ENCODE assay signal across 8 cellular contexts in the genomic region with DNA sequence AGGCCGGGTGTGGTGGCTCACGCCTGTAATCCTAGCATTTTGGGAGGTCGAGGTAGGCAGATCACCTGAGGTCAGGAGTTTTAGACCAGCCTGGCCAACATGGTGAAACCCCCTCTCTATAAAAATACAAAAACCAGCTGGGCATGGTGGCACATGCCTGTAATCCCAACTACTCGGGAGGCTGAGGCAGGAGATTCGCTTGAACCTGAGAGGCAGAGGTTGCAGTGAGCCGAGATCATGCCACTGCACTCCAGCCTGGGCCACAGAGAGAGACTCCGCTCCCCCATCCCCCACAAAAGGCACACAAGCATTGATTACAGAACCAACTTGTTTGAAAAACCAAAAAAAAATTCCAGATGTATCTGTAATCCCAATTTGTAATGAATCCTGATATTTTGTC. TPM values are rescaled to one million over a fixed set of nuclear protein-coding genes. Genes with fewer than 3 reads are reported as not detected.
DNase-seq lines count a peak whose midpoint lies in the region; ATAC-seq and TF ChIP-seq lines count a peak whose summit lies in the region.
"Not testable (repeated sequence)": the region's sequence is repeated elsewhere in the genome, so short reads cannot be mapped to it uniquely, and the experiment has no call there.

No MANE protein-coding gene starts in this region.

- H3K79me2 ChIP-seq in MM.1S (ENCODE audit: low read length), result peaks cover 62% of the 10 kb centered on the region

- intact Hi-C loops in Caco-2 (cut with micrococcal nuclease; ENCODE audit: unreplicated experiment); breast epithelium (cut with DNase I; ENCODE audit: low total_unique reads): not testable (repeated sequence)
- intact Hi-C loops in transverse colon (cut with DNase I; ENCODE audit: low total_unique reads), result loop anchor here (5.0 kb wide), 1 partner anchor 55 kb away; no protein-coding TSS in a partner anchor

- in situ Hi-C loops in transverse colon (cut with MboI; ENCODE audit: low pct_ligation_motif_present in 1 of 4, low pct_unique_long_range_greater_than_20kb in 1 of 4, low sequenced_read_pairs in 3 of 4), result loop anchor here in 1 of 4 donors (10.0 kb wide), 1 partner anchor 48 kb away; no protein-coding TSS in a partner anchor

- H3K4me1 ChIP-seq in Caco-2 (peaks cover 53% of the 10 kb centered on the region), MM.1S (ENCODE audit: low read length) (peaks cover 20% of the 10 kb centered on the region), lung (ENCODE audit: control insufficient read depth in 2 of 2, insufficient read depth in 2 of 2, low read length in 2 of 2) (peaks cover 3 to 21% of the 10 kb centered on the region in 2 donors), transverse colon (peaks cover 20 to 62% (median 38%) of the 10 kb centered on the region in 4 donors)
- H3K4me1 ChIP-seq in breast epithelium, result not testable (repeated sequence)

- not testable (repeated sequence) for BruUV-seq in Caco-2 (replicated peaks; lab: Mats Ljungman, UMichigan)

- not testable (repeated sequence) for H3K9me3 ChIP-seq in Caco-2; MM.1S (replicated peaks; ENCODE audit: insufficient read depth, low read length); breast epithelium; lung (ENCODE audit: control insufficient read depth in 2 of 2, insufficient read depth in 1 of 2, low read length in 1 of 2); transverse colon

- peaks cover 12% of the 10 kb centered on the region for H3K36me3 ChIP-seq in Caco-2 (ENCODE audit: control insufficient read depth, insufficient read depth, low read length)
- H3K36me3 ChIP-seq in MM.1S (replicated peaks; ENCODE audit: insufficient read depth, low read length); breast epithelium; lung (ENCODE audit: control insufficient read depth in 2 of 2, insufficient read depth in 2 of 2, low read length in 2 of 2); transverse colon: not testable (repeated sequence)

- H3K9me3 Mint-ChIP-seq in Caco-2 (ENCODE audit: unreplicated experiment); activated CD4-positive, alpha-beta memory T cell treated with anti-CD3 and anti-CD28 coated beads, Interleukin-2, amount 10 ng/mL, durations not matched to agents 7 days and 5 days; progenitor cell of endocrine pancreas (ENCODE audit: low read depth): not testable (repeated sequence)

- H3K4me2 ChIP-seq in MM.1S (ENCODE audit: low read depth, low read length), result peak overlapping the region; percentile 73

- not testable (repeated sequence) for TF ChIP-seq CTCF in Caco-2 (IDR thresholded peaks at IDR 0.05; ENCODE audit: insufficient read depth in 1 of 2, low read depth in 1 of 2, low read length in 1 of 2, severe bottlenecking in 1 of 2, unreplicated experiment in 1 of 2); MM.1S (IDR thresholded peaks at IDR 0.05; ENCODE audit: low read length); breast epithelium (IDR thresholded peaks at IDR 0.05); fibroblast of the aortic adventitia (IDR thresholded peaks at IDR 0.05; ENCODE audit: insufficient read depth, low read length); lung (IDR thresholded peaks at IDR 0.05; ENCODE audit: control extremely low read depth, extremely low read depth); progenitor cell of endocrine pancreas (IDR thresholded peaks at IDR 0.05; ENCODE audit: unreplicated experiment); transverse colon (IDR thresholded peaks at IDR 0.05)

- peak overlapping the region; percentile 71 for H3K4me3 ChIP-seq in Caco-2 (ENCODE audit: low read depth, low read length)
- peak overlapping the region; percentile 75 for H3K4me3 ChIP-seq in MM.1S (ENCODE audit: low read length)
- H3K4me3 ChIP-seq in breast epithelium, result peak overlapping the region; percentile 85 to 93 (median 92)
- peak overlapping the region; percentile 82 for H3K4me3 ChIP-seq in fibroblast of the aortic adventitia (ENCODE audit: low read depth, low read length)
- peak overlapping the region; percentile 68 for H3K4me3 ChIP-seq in lung
- H3K4me3 ChIP-seq in transverse colon, result peak overlapping the region; percentile 28 to 99 (median 94)

- CTCF ChIA-PET in Caco-2 (lab: Charles Lee), result not testable (repeated sequence)
- CTCF ChIA-PET in activated CD4-positive, alpha-beta memory T cell treated with anti-CD3 and anti-CD28 coated beads, Interleukin-2, amount 10 ng/mL, durations not matched to agents 7 days and 5 days (lab: Charles Lee), result interaction anchor here (0.8 to 1.3 kb wide), 2 partner anchors 19 to 53 kb away, joined by 3 to 7 read pairs; no protein-coding TSS in a partner anchor

- H3K4me1 Mint-ChIP-seq in Caco-2 (ENCODE audit: low read depth, unreplicated experiment) (peaks cover 30% of the 10 kb centered on the region), progenitor cell of endocrine pancreas (ENCODE audit: low read depth) (peaks cover 48% of the 10 kb centered on the region)
- H3K4me1 Mint-ChIP-seq in activated CD4-positive, alpha-beta memory T cell treated with anti-CD3 and anti-CD28 coated beads, Interleukin-2, amount 10 ng/mL, durations not matched to agents 7 days and 5 days, result peaks cover 54% of the 10 kb centered on the region

- not testable (repeated sequence) for H3K27me3 ChIP-seq in Caco-2 (replicated peaks; ENCODE audit: control insufficient read depth, insufficient read depth, low read length); MM.1S (replicated peaks; ENCODE audit: insufficient read depth, low read length); breast epithelium; lung (ENCODE audit: control insufficient read depth, insufficient read depth); transverse colon

- not testable (repeated sequence) for TF ChIP-seq EP300 in transverse colon (IDR thresholded peaks at IDR 0.05; ENCODE audit: low read depth)

- H3K36me3 Mint-ChIP-seq in Caco-2 (ENCODE audit: insufficient read depth, unreplicated experiment), result peaks cover 84% of the 10 kb centered on the region
- H3K36me3 Mint-ChIP-seq in activated CD4-positive, alpha-beta memory T cell treated with anti-CD3 and anti-CD28 coated beads, Interleukin-2, amount 10 ng/mL, durations not matched to agents 7 days and 5 days (ENCODE audit: low read depth), result peaks cover 61% of the 10 kb centered on the region
- H3K36me3 Mint-ChIP-seq in progenitor cell of endocrine pancreas (ENCODE audit: insufficient read depth), result peaks cover 19% of the 10 kb centered on the region

- peak overlapping the region; percentile 86 for H3K27ac ChIP-seq in MM.1S (ENCODE audit: low read length)
- H3K27ac ChIP-seq in breast epithelium, result peak overlapping the region; percentile 99
- H3K27ac ChIP-seq in lung (ENCODE audit: low read depth in 1 of 2, low read length in 1 of 2), result peak overlapping the region; percentile 53 to 94
- peak overlapping the region; percentile 96 to 100 (median 99) for H3K27ac ChIP-seq in transverse colon

- H3K27me3 Mint-ChIP-seq in Caco-2 (ENCODE audit: insufficient read depth, unreplicated experiment); activated CD4-positive, alpha-beta memory T cell treated with anti-CD3 and anti-CD28 coated beads, Interleukin-2, amount 10 ng/mL, durations not matched to agents 7 days and 5 days; progenitor cell of endocrine pancreas: not testable (repeated sequence)

- peak overlapping the region; percentile 95 for H3K27ac Mint-ChIP-seq in Caco-2 (ENCODE audit: unreplicated experiment)
- H3K27ac Mint-ChIP-seq in activated CD4-positive, alpha-beta memory T cell treated with anti-CD3 and anti-CD28 coated beads, Interleukin-2, amount 10 ng/mL, durations not matched to agents 7 days and 5 days, result peak overlapping the region; percentile 98
- peak overlapping the region; percentile 98 for H3K27ac Mint-ChIP-seq in progenitor cell of endocrine pancreas

- not testable (repeated sequence) for H3K9me2 ChIP-seq in MM.1S (replicated peaks; ENCODE audit: insufficient read depth, low read length)

- not testable (repeated sequence) for DNase-seq in Caco-2; MM.1S; breast epithelium (ENCODE audit: low spot score in 2 of 2); fibroblast of the aortic adventitia (ENCODE audit: low read depth); lung (ENCODE audit: low spot score); progenitor cell of endocrine pancreas (ENCODE audit: low spot score, unreplicated experiment); transverse colon
- peak; percentile 30 for DNase-seq in activated CD4-positive, alpha-beta memory T cell treated with anti-CD3 and anti-CD28 coated beads, Interleukin-2, amount 10 ng/mL, durations not matched to agents 7 days and 5 days

- not testable (repeated sequence) for H2AFZ ChIP-seq in MM.1S (ENCODE audit: low read length)

- not testable (repeated sequence) for ATAC-seq in lung (ENCODE audit: insufficient read depth, low FRiP score)

- WGBS in lung, 2 donors, result 62 to 89% methylated on average over 7 of the region's 7 CpGs
- 41 to 47% methylated on average over 3 to 7 of the region's 7 CpGs for WGBS in transverse colon (ENCODE audit: low coverage in 1 of 2), 2 donors

- POLR2A ChIA-PET in Caco-2 (lab: Charles Lee), result interaction anchor here (2.2 kb wide), 1 partner anchor 53 kb away, joined by 19 read pairs; no protein-coding TSS in a partner anchor
- POLR2A ChIA-PET in activated CD4-positive, alpha-beta memory T cell treated with anti-CD3 and anti-CD28 coated beads, Interleukin-2, amount 10 ng/mL, durations not matched to agents 7 days and 5 days (lab: Charles Lee), result interaction anchor here (0.8 to 5.7 kb wide), 14 partner anchors 9 to 228 kb away, joined by 3 to 64 read pairs (median 4); partner anchors contain the start of genes RSPH3 and TAGAP

- not testable (repeated sequence) for H3F3A ChIP-seq in MM.1S (ENCODE audit: insufficient read depth, low read length)

- not testable (repeated sequence) for TF ChIP-seq POLR2A in breast epithelium (IDR thresholded peaks at IDR 0.05); transverse colon (IDR thresholded peaks at IDR 0.05)

- peaks cover 18% of the 10 kb centered on the region for H4K20me1 ChIP-seq in MM.1S (ENCODE audit: insufficient read depth, low read length)

- peak overlapping the region; percentile 91 for H3K9ac ChIP-seq in MM.1S (ENCODE audit: low read length)

- H3K4me3 Mint-ChIP-seq in Caco-2 (ENCODE audit: unreplicated experiment) (peak overlapping the region; percentile 89), progenitor cell of endocrine pancreas (ENCODE audit: low read depth) (peak overlapping the region; percentile 99)
- H3K4me3 Mint-ChIP-seq in activated CD4-positive, alpha-beta memory T cell treated with anti-CD3 and anti-CD28 coated beads, Interleukin-2, amount 10 ng/mL, durations not matched to agents 7 days and 5 days, result peak overlapping the region; percentile 99

RNA-seq across cellular contexts. Expression of gene EZR, which starts 2.4 kb away (rescaled TPM):
- total RNA-seq in Caco-2 (2022) (282 and 290 TPM in 2 replicates), breast epithelium (100 to 1,000 TPM in 1 of 3 donors, 10 to 100 TPM in 2; 29.1 to 154 (median 59.3) TPM), fibroblast of the aortic adventitia (ENCODE audit: low replicate concordance) (41.3 and 47.0 TPM in 2 replicates), lung (100 to 1,000 TPM; 168 to 452 TPM), progenitor cell of endocrine pancreas (258 and 274 TPM in 2 replicates), transverse colon (100 to 1,000 TPM; 149 to 430 (median 319) TPM)
- 100 to 1,000 TPM; 225 to 228 TPM for total RNA-seq in activated CD4-positive, alpha-beta memory T cell treated with anti-CD3 and anti-CD28 coated beads, Interleukin-2, amount 10 ng/mL, durations not matched to agents 7 days and 5 days
- polyA plus RNA-seq in lung, result 100 to 1,000 TPM; 173 to 222 TPM
